31 cellular contexts compared by ENCODE assay signal in genomic region chr2:106187426-106187825, GRCh38. TPM values are rescaled to one million over a fixed set of nuclear protein-coding genes. Genes with fewer than 3 reads are reported as not detected.
DNase-seq lines count a peak whose midpoint lies in the region; ATAC-seq and TF ChIP-seq lines count a peak whose summit lies in the region.
"Had no signal": no experiment of that assay in that cellular context is flagged by ENCODE, and none has a peak within 500 bp of the region (broad histone marks: within the 10 kb centered on the region; RNA-seq: fewer than 3 reads in every experiment).

No MANE protein-coding gene starts in this region.

- peaks cover 89% of the 10 kb centered on the region for H3K4me1 Mint-ChIP-seq in activated naive CD4-positive, alpha-beta T cell treated with anti-CD3 and anti-CD28 coated beads, Interleukin-2, amount 50 U/mL, for 24 hours
- H3K4me1 Mint-ChIP-seq in T-helper 17 cell: peaks cover 58% of the 10 kb centered on the region

- peak overlapping the region; percentile 19 for H3K4me3 Mint-ChIP-seq in activated naive CD4-positive, alpha-beta T cell treated with anti-CD3 and anti-CD28 coated beads, Interleukin-2, amount 50 U/mL, for 24 hours
- H3K4me3 Mint-ChIP-seq in T-helper 17 cell: no peak overlapping the region
- H3K4me3 Mint-ChIP-seq: activated CD4-positive, alpha-beta memory T cell treated with anti-CD3 and anti-CD28 coated beads for 36 hours; central memory CD8-positive, alpha-beta T cell; T-helper 1 cell treated with Interleukin-12 subunit alpha and Interleukin-12 subunit beta and Interleukin-4 antibody, amounts not matched to agents 30 μg/mL and 1 μg/mL, for 36 hours had no signal

- DNase-seq in activated naive CD4-positive, alpha-beta T cell treated with Interleukin-2 at 50 U/mL for 16 hours: no peak
- DNase-seq in GF-D8 (lab: John Stamatoyannopoulos, UW) (peak; percentile 30), T-helper 17 cell (no peak), spleen (no peak), SKM-1 (lab: John Stamatoyannopoulos, UW; ENCODE audit: unreplicated experiment) (no peak), occipital lobe (lab: John Stamatoyannopoulos, UW) (no peak), SJCRH30 (no peak)
- DNase-seq: ACHN; activated CD4-positive, alpha-beta memory T cell treated with anti-CD3 and anti-CD28 coated beads for 36 hours; activated CD8-positive, alpha-beta memory T cell treated with anti-CD3 and anti-CD28 coated beads, Interleukin-2, amount 50 U/mL, for 48 hours; activated effector memory CD4-positive, alpha-beta T cell treated with anti-CD3 and anti-CD28 coated beads, Interleukin-2, amount 50 U/mL, for 16 hours; BE2C; body of pancreas; DMS79 treated with DMSO at 0.1 percent for 48 hours; foreskin fibroblast; HCEC 1CT; heart left ventricle; Kasumi-1; naive B cell; NCI-H1092; NCI-H1694; psoas muscle; stimulated activated CD4-positive, alpha-beta T cell treated with anti-CD3 and anti-CD28 coated beads, Interleukin-12 subunit alpha, Interleukin-12 subunit beta, amount 100 ng/mL, for 4 hours; stimulated activated CD4-positive, alpha-beta T cell treated with anti-CD3 and anti-CD28 coated beads, Interleukin-4, amount 100 ng/mL, for 1 hour; trophoblast cell had no signal

- H3K27me3 ChIP-seq in spleen (replicated peaks in 1 of 7) (no peaks in the 10 kb centered on the region), SJCRH30 (no peaks in the 10 kb centered on the region)
- H3K27me3 ChIP-seq: BE2C, body of pancreas, esophagus muscularis mucosa, heart left ventricle had no signal

- TF ChIP-seq POLR2A in spleen (IDR thresholded peaks at IDR 0.05): no peak

- H3K9me3 Mint-ChIP-seq in activated naive CD4-positive, alpha-beta T cell treated with anti-CD3 and anti-CD28 coated beads, Interleukin-2, amount 50 U/mL, for 24 hours: no peaks in the 10 kb centered on the region
- H3K9me3 Mint-ChIP-seq: activated CD4-positive, alpha-beta memory T cell treated with anti-CD3 and anti-CD28 coated beads for 36 hours; central memory CD8-positive, alpha-beta T cell; naive B cell; T-helper 1 cell treated with Interleukin-12 subunit alpha and Interleukin-12 subunit beta and Interleukin-4 antibody, amounts not matched to agents 30 μg/mL and 1 μg/mL, for 36 hours had no signal

- H3K9me3 ChIP-seq in T-helper 17 cell (ENCODE audit: control insufficient read depth, low read length, poor library complexity, severe bottlenecking) (no peaks in the 10 kb centered on the region), spleen (no peaks in the 10 kb centered on the region), SJCRH30 (replicated peaks) (no peaks in the 10 kb centered on the region)
- H3K9me3 ChIP-seq: BE2C, body of pancreas, esophagus muscularis mucosa, heart left ventricle, psoas muscle had no signal

- no peak overlapping the region for H3K27ac Mint-ChIP-seq in activated naive CD4-positive, alpha-beta T cell treated with anti-CD3 and anti-CD28 coated beads, Interleukin-2, amount 50 U/mL, for 24 hours
- peak overlapping the region; percentile 77 for H3K27ac Mint-ChIP-seq in T-helper 17 cell
- H3K27ac Mint-ChIP-seq: activated CD4-positive, alpha-beta memory T cell treated with anti-CD3 and anti-CD28 coated beads for 36 hours; T-helper 1 cell treated with Interleukin-12 subunit alpha and Interleukin-12 subunit beta and Interleukin-4 antibody, amounts not matched to agents 30 μg/mL and 1 μg/mL, for 36 hours had no signal

- H3K27me3 Mint-ChIP-seq in activated naive CD4-positive, alpha-beta T cell treated with anti-CD3 and anti-CD28 coated beads, Interleukin-2, amount 50 U/mL, for 24 hours: no peaks in the 10 kb centered on the region
- no peaks in the 10 kb centered on the region for H3K27me3 Mint-ChIP-seq in T-helper 17 cell
- H3K27me3 Mint-ChIP-seq: activated CD4-positive, alpha-beta memory T cell treated with anti-CD3 and anti-CD28 coated beads for 36 hours; central memory CD8-positive, alpha-beta T cell; naive B cell had no signal

- peaks cover 19 to 96% (median 61%) of the 10 kb centered on the region in 6 donors for H3K4me1 ChIP-seq in spleen
- no peaks in the 10 kb centered on the region; the same call in 1 of the 2 replicates for H3K4me1 ChIP-seq in SJCRH30
- H3K4me1 ChIP-seq: BE2C had no signal

- peak overlapping the region in 7 of 8 donors; percentile 36 to 79 (median 70) for H3K27ac ChIP-seq in spleen
- H3K27ac ChIP-seq in SJCRH30: no peak overlapping the region
- H3K27ac ChIP-seq: body of pancreas, esophagus muscularis mucosa, psoas muscle had no signal

- 57 to 81% (median 70%) methylated on average over 5 of the region's 5 CpGs for WGBS in spleen, 5 donors

- H3K4me3 ChIP-seq in spleen (no peak overlapping the region), SJCRH30 (no peak overlapping the region)
- H3K4me3 ChIP-seq: body of pancreas, esophagus muscularis mucosa, heart left ventricle, psoas muscle had no signal

- ATAC-seq in T-helper 17 cell: no peak
- ATAC-seq: activated CD4-positive, CD25-positive, alpha-beta regulatory T cell treated with anti-CD3 and anti-CD28 coated beads, Interleukin-2, amount 50 U/mL, for 24 hours; body of pancreas; heart left ventricle; psoas muscle; sciatic nerve had no signal

- intact Hi-C loops in spleen (cut with DNase I; ENCODE audit: low total_unique reads): no loop called here

- peaks cover 7% of the 10 kb centered on the region for H3K36me3 Mint-ChIP-seq in activated naive CD4-positive, alpha-beta T cell treated with anti-CD3 and anti-CD28 coated beads, Interleukin-2, amount 50 U/mL, for 24 hours
- peaks cover 9% of the 10 kb centered on the region for H3K36me3 Mint-ChIP-seq in T-helper 17 cell (ENCODE audit: low read depth)

- no peak for TF ChIP-seq CTCF in spleen (IDR thresholded peaks at IDR 0.05 in 8 of 11, conservative IDR thresholded peaks at IDR 0.05 in 3 of 11)

- H3K36me3 ChIP-seq in spleen: no peaks in the 10 kb centered on the region
- peaks cover 13% of the 10 kb centered on the region for H3K36me3 ChIP-seq in SJCRH30
- H3K36me3 ChIP-seq: BE2C, esophagus muscularis mucosa, heart left ventricle had no signal

RNA-seq across cellular contexts. Expression of gene UXS1, which starts 6.7 kb away (rescaled TPM):
- total RNA-seq in T-helper 17 cell: 100 to 1,000 TPM in 1 of 2 donors, 10 to 100 TPM in 1; 96.4 to 106 TPM
- total RNA-seq in spleen: 10 to 100 TPM; 32.1 to 60.1 (median 44.3) TPM
- 10 to 100 TPM in 2 of 3 donors, 1 to 10 TPM in 1; 9.5 to 14.1 (median 13.0) TPM for polyA plus RNA-seq in spleen
- total RNA-seq in occipital lobe: 98.6 TPM
- total RNA-seq in SJCRH30 (2014; rRNA removed; shearing (Covaris generic)): 47.3 and 48.8 TPM in 2 replicates
